In the genomic region with DNA sequence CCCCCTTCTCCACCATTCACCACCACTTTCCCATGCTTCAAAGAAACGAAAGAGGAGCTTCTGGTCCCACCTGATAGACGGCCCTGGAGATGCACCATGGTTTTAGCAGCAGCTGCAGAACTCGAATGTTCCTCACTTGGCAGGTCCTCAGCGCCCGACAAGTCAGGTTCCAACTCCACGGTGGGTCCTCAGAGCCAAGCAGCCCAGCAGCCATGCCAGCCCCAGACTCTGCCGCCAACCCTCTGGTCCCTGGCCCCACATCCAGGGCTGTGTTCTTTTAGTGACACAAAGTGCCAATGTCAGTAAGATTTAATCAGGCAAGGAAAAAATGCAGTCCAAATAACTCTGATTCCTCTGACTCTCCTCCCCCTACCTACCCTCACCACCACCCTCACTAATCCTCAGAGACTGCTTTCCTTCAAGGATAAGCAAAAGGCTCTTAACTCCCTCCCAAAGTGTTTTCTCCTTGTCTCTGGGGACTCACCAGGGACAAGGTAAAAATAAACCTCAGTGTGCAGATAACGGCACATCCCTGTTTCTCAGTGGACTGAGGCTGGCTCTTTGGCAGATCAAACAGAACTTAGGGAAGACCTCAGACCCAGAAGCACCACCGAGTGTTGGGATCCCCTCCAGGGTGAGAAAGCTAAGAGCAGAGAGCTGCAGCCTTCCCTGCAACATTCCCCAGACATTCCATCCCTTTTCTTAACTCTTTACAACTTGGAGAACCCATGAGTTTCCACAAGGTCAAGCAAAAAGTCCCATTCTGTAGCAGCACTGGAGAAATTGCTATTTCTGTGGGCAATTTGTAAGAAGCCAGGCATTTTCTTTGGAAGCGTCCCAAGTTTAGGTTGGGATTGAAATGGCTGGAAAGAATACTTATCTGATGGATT, we compare ENCODE assay signal across 1 cellular context.
TF ChIP-seq lines count a peak whose summit lies in the region.

No MANE protein-coding gene starts in this region.

TF ChIP-seq in HEK293, 187 proteins besides CTCF, POLR2A, EP300 and RAD21 (continued from another document):
- TF ChIP-seq, protein P1, sequence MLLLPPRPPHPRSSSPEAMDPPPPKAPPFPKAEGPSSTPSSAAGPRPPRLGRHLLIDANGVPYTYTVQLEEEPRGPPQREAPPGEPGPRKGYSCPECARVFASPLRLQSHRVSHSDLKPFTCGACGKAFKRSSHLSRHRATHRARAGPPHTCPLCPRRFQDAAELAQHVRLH (tag by site-specific recombination; IDR thresholded peaks at IDR 0.05), result 0 out of 2 replicates have a peak, but pooled peaks have one; percentile 31
- TF ChIP-seq, protein P2, sequence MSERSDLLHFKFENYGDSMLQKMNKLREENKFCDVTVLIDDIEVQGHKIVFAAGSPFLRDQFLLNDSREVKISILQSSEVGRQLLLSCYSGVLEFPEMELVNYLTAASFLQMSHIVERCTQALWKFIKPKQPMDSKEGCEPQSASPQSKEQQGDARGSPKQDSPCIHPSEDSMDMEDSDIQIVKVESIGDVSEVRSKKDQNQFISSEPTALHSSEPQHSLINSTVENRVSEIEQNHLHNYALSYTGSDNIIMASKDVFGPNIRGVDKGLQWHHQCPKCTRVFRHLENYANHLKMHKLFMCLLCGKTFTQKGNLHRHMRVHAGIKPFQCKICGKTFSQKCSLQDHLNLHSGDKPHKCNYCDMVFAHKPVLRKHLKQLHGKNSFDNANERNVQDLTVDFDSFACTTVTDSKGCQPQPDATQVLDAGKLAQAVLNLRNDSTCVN (tag by site-specific recombination; optimal IDR thresholded peaks at IDR 0.05), result no peak
- TF ChIP-seq, protein P3, sequence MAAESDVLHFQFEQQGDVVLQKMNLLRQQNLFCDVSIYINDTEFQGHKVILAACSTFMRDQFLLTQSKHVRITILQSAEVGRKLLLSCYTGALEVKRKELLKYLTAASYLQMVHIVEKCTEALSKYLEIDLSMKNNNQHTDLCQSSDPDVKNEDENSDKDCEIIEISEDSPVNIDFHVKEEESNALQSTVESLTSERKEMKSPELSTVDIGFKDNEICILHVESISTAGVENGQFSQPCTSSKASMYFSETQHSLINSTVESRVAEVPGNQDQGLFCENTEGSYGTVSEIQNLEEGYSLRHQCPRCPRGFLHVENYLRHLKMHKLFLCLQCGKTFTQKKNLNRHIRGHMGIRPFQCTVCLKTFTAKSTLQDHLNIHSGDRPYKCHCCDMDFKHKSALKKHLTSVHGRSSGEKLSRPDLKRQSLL (tag by site-specific recombination; IDR thresholded peaks at IDR 0.05), result no peak
- TF ChIP-seq ZNF350 (tag by site-specific recombination; IDR thresholded peaks at IDR 0.05) (no peak), ZNF629 (tag by site-specific recombination; IDR thresholded peaks at IDR 0.05) (no peak), ZNF600 (tag by site-specific recombination; IDR thresholded peaks at IDR 0.05) (no peak), ZBTB8A (tag by site-specific recombination; IDR thresholded peaks at IDR 0.05) (no peak), OVOL3 (tag by site-specific recombination; IDR thresholded peaks at IDR 0.05) (no peak), ZBTB48 (tag by site-specific recombination; IDR thresholded peaks at IDR 0.05) (0 out of 2 replicates have a peak, but pooled peaks have one; percentile 31)
- TF ChIP-seq, protein P4, sequence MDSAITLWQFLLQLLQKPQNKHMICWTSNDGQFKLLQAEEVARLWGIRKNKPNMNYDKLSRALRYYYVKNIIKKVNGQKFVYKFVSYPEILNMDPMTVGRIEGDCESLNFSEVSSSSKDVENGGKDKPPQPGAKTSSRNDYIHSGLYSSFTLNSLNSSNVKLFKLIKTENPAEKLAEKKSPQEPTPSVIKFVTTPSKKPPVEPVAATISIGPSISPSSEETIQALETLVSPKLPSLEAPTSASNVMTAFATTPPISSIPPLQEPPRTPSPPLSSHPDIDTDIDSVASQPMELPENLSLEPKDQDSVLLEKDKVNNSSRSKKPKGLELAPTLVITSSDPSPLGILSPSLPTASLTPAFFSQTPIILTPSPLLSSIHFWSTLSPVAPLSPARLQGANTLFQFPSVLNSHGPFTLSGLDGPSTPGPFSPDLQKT (IDR thresholded peaks at IDR 0.05; ENCODE audit: borderline replicate concordance, low read depth, low read length), result no peak
